ENCODE assay signal across 8 cellular contexts in genomic region chr13:114068723-114069322, GRCh38.
DNase-seq lines count a peak whose midpoint lies in the region; ATAC-seq and TF ChIP-seq lines count a peak whose summit lies in the region.

No MANE protein-coding gene starts in this region.

- 18 to 20% methylated on average over 18 to 19 of the region's 19 CpGs for WGBS in thyroid gland, 2 donors

- H3K27me3 Mint-ChIP-seq in activated T-cell treated with anti-CD3 and anti-CD28 coated beads, Interleukin-2, amount 50 U/mL, for 72 hours (ENCODE audit: low read depth): no peaks in the 10 kb centered on the region

- H3K9me3 ChIP-seq in thyroid gland (no peaks in the 10 kb centered on the region), WERI-Rb-1 (ENCODE audit: severe bottlenecking) (peaks cover 8% of the 10 kb centered on the region)

- H3K27me3 ChIP-seq in thyroid gland: no peaks in the 10 kb centered on the region
- no peaks in the 10 kb centered on the region for H3K27me3 ChIP-seq in WERI-Rb-1 (ENCODE audit: insufficient read depth, low read depth, severe bottlenecking)

- no peak for ATAC-seq in activated T-cell treated with anti-CD3 and anti-CD28 coated beads, Interleukin-2, amount 50 U/mL, for 72 hours (replicated peaks in 1 of 2)
- no peak for ATAC-seq in HG03521 (IDR thresholded peaks at IDR 0.05; ENCODE audit: unreplicated experiment)

- peak in 1 of 2 donors; percentile 67 for TF ChIP-seq POLR2A in thyroid gland (IDR thresholded peaks at IDR 0.05)

- TF ChIP-seq CTCF in thyroid gland (IDR thresholded peaks at IDR 0.05) (no peak), WERI-Rb-1 (IDR thresholded peaks at IDR 0.05; ENCODE audit: low read depth, low read length) (no peak)

- H3K27ac ChIP-seq in thyroid gland (peak overlapping the region; percentile 97 to 99 (median 98)), WERI-Rb-1 (no peak overlapping the region)

- peaks cover 2% of the 10 kb centered on the region in 2 donors for H3K9me3 Mint-ChIP-seq in activated T-cell treated with anti-CD3 and anti-CD28 coated beads, Interleukin-2, amount 50 U/mL, for 72 hours

- peak overlapping the region; percentile 77 to 91 for H3K4me3 Mint-ChIP-seq in activated T-cell treated with anti-CD3 and anti-CD28 coated beads, Interleukin-2, amount 50 U/mL, for 72 hours

- H3K27ac Mint-ChIP-seq in activated T-cell treated with anti-CD3 and anti-CD28 coated beads, Interleukin-2, amount 50 U/mL, for 72 hours: peak overlapping the region; percentile 77

- H3K4me1 ChIP-seq in thyroid gland: peaks cover 36 to 66% of the 10 kb centered on the region in 2 donors

- H3K36me3 Mint-ChIP-seq in activated T-cell treated with anti-CD3 and anti-CD28 coated beads, Interleukin-2, amount 50 U/mL, for 72 hours (ENCODE audit: insufficient read depth in 2 of 2): peaks cover 6 to 12% of the 10 kb centered on the region in 2 donors

- H3K36me3 ChIP-seq in thyroid gland (no peaks in the 10 kb centered on the region), WERI-Rb-1 (no peaks in the 10 kb centered on the region)

- H3K4me1 Mint-ChIP-seq in activated T-cell treated with anti-CD3 and anti-CD28 coated beads, Interleukin-2, amount 50 U/mL, for 72 hours (ENCODE audit: low read depth): peaks cover 58% of the 10 kb centered on the region

- H3K4me3 ChIP-seq in thyroid gland (replicated peaks in 1 of 3): no peak overlapping the region
- H3K4me3 ChIP-seq in WERI-Rb-1 (ENCODE audit: low read depth, low read length): no peak overlapping the region

- no peak for DNase-seq in activated T-cell treated with anti-CD3 and anti-CD28 coated beads, Interleukin-2, amount 50 U/mL, for 72 hours
- no peak for DNase-seq in activated T-cell treated with anti-CD3 and anti-CD28 coated beads for 4 hours
- DNase-seq in amniotic epithelial cell (ENCODE audit: low read depth): peak; percentile 86
- peak; percentile 39 to 53 for DNase-seq in lung microvascular endothelial cell (ENCODE audit: low read depth in 2 of 2)
- DNase-seq in thyroid gland: peak; percentile 83 to 84
- no peak for DNase-seq in SHP77 treated with DMSO at 0.1 percent for 48 hours (lab: John Stamatoyannopoulos, UW)
- no peak for DNase-seq in WERI-Rb-1

- intact Hi-C loops in thyroid gland (cut with DNase I): no loop called here

Comparison
In these comparisons a context has a peak if more than half of its experiments do, and no peak if none do; other contexts are left out.
1. DNase-seq: peak in amniotic epithelial cell (single experiment), lung microvascular endothelial cell (2 of 2) and thyroid gland (2 of 2); none in activated T-cell treated with anti-CD3 and anti-CD28 coated beads, Interleukin-2, amount 50 U/mL, for 72 hours (0 of 2), activated T-cell treated with anti-CD3 and anti-CD28 coated beads for 4 hours (single experiment), SHP77 treated with DMSO at 0.1 percent for 48 hours (single experiment) and WERI-Rb-1 (single experiment).